Comparison of ENCODE assay signal across 1 cellular context in the genomic region with DNA sequence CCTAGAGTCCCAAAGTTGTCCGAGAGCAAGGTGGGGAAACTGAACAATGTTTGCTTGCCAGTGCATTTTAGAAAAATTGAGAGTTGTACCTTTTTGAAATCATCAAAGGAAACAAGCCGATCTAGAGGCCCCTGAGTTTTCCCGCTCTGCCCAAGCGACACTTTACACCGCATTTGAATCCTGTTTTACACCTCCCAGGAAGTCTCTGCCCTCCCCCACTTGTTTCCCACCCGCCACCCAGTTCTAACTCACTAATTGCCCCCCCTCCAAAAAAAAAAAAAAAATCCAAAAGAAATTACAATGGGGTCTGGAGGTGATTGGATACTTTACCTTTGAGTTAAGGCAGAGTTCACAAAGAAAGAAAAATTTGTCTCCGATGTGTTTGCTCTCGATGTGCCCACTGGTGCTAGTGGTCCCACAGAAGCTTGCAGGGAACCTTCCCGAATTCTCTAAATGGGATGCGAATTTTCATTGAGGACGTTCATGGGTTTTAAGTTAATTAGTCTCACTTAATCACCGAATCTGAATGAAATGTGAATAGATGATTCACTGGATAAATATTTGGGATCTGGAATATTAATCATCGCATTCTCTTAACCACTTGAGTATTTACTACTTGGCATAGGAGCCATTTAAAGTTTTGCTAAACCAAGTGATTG.
A peak's percentile ranks its signal among the peaks of the same experiment; 100 is the strongest.
TF ChIP-seq lines count a peak whose summit lies in the region.

No MANE protein-coding gene starts in this region.

TF ChIP-seq in IMR-90, 13 proteins besides CTCF, POLR2A, EP300 and RAD21:
- TF ChIP-seq, protein P1, sequence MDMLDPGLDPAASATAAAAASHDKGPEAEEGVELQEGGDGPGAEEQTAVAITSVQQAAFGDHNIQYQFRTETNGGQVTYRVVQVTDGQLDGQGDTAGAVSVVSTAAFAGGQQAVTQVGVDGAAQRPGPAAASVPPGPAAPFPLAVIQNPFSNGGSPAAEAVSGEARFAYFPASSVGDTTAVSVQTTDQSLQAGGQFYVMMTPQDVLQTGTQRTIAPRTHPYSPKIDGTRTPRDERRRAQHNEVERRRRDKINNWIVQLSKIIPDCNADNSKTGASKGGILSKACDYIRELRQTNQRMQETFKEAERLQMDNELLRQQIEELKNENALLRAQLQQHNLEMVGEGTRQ (IDR thresholded peaks at IDR 0.05; ENCODE audit: low read depth, low read length), result no peak
- TF ChIP-seq NFE2L2 (IDR thresholded peaks at IDR 0.05; ENCODE audit: low read depth, low read length) (no peak), FOS (IDR thresholded peaks at IDR 0.05; ENCODE audit: low read depth, low read length) (no peak), CHD1 (IDR thresholded peaks at IDR 0.05; ENCODE audit: low read depth, low read length) (peak; percentile 57; the same call in 1 of the 2 replicates)
